In genomic region chr1:146036241-146036989, GRCh38 we compare ENCODE assay signal across 8 cellular contexts. TPM values are rescaled to one million over a fixed set of nuclear protein-coding genes. Genes with fewer than 3 reads are reported as not detected.
DNase-seq lines count a peak whose midpoint lies in the region; ATAC-seq and TF ChIP-seq lines count a peak whose summit lies in the region.

No MANE protein-coding gene starts in this region.

- peak overlapping the region; percentile 75 for H3K4me3 ChIP-seq in NB4 (ENCODE audit: low read depth, low read length)

- peak overlapping the region; percentile 98 to 100 (median 99) for H3K27ac Mint-ChIP-seq in brain

- no peak for TF ChIP-seq POLR2A in NB4 (IDR thresholded peaks at IDR 0.05; ENCODE audit: extremely low read depth, insufficient read length)

- H3K4me3 Mint-ChIP-seq in brain: peak overlapping the region; percentile 89 to 93 (median 91)

- H3K4me1 Mint-ChIP-seq in brain: peaks cover 32% of the 10 kb centered on the region

- peak; percentile 45 for DNase-seq in NCI-H2029 treated with DMSO at 0.1 percent for 48 hours (lab: John Stamatoyannopoulos, UW)
- no peak for DNase-seq in NCI-H2029 (lab: John Stamatoyannopoulos, UW)
- no peak for DNase-seq in NB4 (ENCODE audit: low read depth)
- peak; percentile 22 for DNase-seq in middle frontal gyrus (ENCODE audit: extremely low spot score, low spot score)
- no peak for DNase-seq in NK-92 treated with Interleukin-12 subunit alpha and Interleukin-12 subunit beta, amount 100 ng/mL, for 24 hours (lab: John Stamatoyannopoulos, UW)
- DNase-seq in HPDE6-E6E7 (ENCODE audit: extremely low spot score): no peak

- H3K36me3 Mint-ChIP-seq in brain: no peaks in the 10 kb centered on the region

- TF ChIP-seq CTCF in NB4 (IDR thresholded peaks at IDR 0.05; ENCODE audit: low read depth, low read length) (no peak), brain (conservative IDR thresholded peaks at IDR 0.05) (no peak)

- peaks cover 33% of the 10 kb centered on the region for H3K27me3 Mint-ChIP-seq in brain

- H3K9me3 Mint-ChIP-seq in brain: peaks cover 0 to 27% (median 0%) of the 10 kb centered on the region in 5 experiments

- ATAC-seq in GM21576 (IDR thresholded peaks at IDR 0.05; ENCODE audit: unreplicated experiment): no peak

RNA-seq across cellular contexts. Expression of gene HJV, which starts 14.9 kb away (rescaled TPM):
- polyA plus RNA-seq in brain (ENCODE audit: insufficient read depth, low read depth, low replicate concordance): not detected

RNA-seq across cellular contexts. Expression of gene TXNIP, which starts 40.0 kb away (rescaled TPM):
- polyA plus RNA-seq in brain (ENCODE audit: insufficient read depth, low read depth, low replicate concordance): 115 TPM

Comparison
In these comparisons a context has a peak if more than half of its experiments do, and no peak if none do; other contexts are left out.
1. DNase-seq: peak in NCI-H2029 treated with DMSO at 0.1 percent for 48 hours (single experiment) and middle frontal gyrus (single experiment); none in NCI-H2029 (single experiment), NB4 (single experiment), NK-92 treated with Interleukin-12 subunit alpha and Interleukin-12 subunit beta, amount 100 ng/mL, for 24 hours (single experiment) and HPDE6-E6E7 (single experiment).